In the genomic region with DNA sequence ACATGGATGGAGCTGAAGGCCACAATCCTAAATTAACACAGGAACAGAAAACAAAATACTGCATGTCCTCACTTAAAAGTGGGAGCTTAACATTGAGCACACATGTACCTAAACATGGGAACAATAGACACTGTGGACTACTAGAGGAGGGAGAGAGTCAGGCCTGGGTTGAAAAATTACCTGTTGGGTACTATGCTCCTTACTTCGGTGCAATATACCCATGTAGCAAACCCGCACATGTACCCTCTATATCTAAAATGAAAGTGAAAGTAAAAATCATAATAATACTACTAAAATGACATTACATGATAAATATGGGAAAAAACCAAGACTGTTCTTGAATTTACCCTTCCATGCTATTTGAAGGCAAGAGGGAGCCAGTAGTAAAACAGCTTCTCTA, we compare ENCODE assay signal across 1 cellular context.
TF ChIP-seq lines count a peak whose summit lies in the region.

No MANE protein-coding gene starts in this region.

TF ChIP-seq in K562, 482 proteins besides CTCF, POLR2A, EP300 and RAD21 (continued from another document):
- TF ChIP-seq, protein P1, sequence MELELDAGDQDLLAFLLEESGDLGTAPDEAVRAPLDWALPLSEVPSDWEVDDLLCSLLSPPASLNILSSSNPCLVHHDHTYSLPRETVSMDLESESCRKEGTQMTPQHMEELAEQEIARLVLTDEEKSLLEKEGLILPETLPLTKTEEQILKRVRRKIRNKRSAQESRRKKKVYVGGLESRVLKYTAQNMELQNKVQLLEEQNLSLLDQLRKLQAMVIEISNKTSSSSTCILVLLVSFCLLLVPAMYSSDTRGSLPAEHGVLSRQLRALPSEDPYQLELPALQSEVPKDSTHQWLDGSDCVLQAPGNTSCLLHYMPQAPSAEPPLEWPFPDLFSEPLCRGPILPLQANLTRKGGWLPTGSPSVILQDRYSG (tag; conservative IDR thresholded peaks at IDR 0.05; ENCODE audit: low read depth), result 0 out of 2 replicates have a peak, but pooled peaks have one; percentile 50
- no peak for TF ChIP-seq KLF16 (IDR thresholded peaks at IDR 0.05)
- TF ChIP-seq, protein P2, sequence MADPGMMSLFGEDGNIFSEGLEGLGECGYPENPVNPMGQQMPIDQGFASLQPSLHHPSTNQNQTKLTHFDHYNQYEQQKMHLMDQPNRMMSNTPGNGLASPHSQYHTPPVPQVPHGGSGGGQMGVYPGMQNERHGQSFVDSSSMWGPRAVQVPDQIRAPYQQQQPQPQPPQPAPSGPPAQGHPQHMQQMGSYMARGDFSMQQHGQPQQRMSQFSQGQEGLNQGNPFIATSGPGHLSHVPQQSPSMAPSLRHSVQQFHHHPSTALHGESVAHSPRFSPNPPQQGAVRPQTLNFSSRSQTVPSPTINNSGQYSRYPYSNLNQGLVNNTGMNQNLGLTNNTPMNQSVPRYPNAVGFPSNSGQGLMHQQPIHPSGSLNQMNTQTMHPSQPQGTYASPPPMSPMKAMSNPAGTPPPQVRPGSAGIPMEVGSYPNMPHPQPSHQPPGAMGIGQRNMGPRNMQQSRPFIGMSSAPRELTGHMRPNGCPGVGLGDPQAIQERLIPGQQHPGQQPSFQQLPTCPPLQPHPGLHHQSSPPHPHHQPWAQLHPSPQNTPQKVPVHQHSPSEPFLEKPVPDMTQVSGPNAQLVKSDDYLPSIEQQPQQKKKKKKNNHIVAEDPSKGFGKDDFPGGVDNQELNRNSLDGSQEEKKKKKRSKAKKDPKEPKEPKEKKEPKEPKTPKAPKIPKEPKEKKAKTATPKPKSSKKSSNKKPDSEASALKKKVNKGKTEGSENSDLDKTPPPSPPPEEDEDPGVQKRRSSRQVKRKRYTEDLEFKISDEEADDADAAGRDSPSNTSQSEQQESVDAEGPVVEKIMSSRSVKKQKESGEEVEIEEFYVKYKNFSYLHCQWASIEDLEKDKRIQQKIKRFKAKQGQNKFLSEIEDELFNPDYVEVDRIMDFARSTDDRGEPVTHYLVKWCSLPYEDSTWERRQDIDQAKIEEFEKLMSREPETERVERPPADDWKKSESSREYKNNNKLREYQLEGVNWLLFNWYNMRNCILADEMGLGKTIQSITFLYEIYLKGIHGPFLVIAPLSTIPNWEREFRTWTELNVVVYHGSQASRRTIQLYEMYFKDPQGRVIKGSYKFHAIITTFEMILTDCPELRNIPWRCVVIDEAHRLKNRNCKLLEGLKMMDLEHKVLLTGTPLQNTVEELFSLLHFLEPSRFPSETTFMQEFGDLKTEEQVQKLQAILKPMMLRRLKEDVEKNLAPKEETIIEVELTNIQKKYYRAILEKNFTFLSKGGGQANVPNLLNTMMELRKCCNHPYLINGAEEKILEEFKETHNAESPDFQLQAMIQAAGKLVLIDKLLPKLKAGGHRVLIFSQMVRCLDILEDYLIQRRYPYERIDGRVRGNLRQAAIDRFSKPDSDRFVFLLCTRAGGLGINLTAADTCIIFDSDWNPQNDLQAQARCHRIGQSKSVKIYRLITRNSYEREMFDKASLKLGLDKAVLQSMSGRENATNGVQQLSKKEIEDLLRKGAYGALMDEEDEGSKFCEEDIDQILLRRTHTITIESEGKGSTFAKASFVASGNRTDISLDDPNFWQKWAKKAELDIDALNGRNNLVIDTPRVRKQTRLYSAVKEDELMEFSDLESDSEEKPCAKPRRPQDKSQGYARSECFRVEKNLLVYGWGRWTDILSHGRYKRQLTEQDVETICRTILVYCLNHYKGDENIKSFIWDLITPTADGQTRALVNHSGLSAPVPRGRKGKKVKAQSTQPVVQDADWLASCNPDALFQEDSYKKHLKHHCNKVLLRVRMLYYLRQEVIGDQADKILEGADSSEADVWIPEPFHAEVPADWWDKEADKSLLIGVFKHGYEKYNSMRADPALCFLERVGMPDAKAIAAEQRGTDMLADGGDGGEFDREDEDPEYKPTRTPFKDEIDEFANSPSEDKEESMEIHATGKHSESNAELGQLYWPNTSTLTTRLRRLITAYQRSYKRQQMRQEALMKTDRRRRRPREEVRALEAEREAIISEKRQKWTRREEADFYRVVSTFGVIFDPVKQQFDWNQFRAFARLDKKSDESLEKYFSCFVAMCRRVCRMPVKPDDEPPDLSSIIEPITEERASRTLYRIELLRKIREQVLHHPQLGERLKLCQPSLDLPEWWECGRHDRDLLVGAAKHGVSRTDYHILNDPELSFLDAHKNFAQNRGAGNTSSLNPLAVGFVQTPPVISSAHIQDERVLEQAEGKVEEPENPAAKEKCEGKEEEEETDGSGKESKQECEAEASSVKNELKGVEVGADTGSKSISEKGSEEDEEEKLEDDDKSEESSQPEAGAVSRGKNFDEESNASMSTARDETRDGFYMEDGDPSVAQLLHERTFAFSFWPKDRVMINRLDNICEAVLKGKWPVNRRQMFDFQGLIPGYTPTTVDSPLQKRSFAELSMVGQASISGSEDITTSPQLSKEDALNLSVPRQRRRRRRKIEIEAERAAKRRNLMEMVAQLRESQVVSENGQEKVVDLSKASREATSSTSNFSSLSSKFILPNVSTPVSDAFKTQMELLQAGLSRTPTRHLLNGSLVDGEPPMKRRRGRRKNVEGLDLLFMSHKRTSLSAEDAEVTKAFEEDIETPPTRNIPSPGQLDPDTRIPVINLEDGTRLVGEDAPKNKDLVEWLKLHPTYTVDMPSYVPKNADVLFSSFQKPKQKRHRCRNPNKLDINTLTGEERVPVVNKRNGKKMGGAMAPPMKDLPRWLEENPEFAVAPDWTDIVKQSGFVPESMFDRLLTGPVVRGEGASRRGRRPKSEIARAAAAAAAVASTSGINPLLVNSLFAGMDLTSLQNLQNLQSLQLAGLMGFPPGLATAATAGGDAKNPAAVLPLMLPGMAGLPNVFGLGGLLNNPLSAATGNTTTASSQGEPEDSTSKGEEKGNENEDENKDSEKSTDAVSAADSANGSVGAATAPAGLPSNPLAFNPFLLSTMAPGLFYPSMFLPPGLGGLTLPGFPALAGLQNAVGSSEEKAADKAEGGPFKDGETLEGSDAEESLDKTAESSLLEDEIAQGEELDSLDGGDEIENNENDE (IDR thresholded peaks at IDR 0.05; ENCODE audit: low read depth, low read length), result no peak
- TF ChIP-seq KLF6 (CRISPR knock-in tag; IDR thresholded peaks at IDR 0.05; ENCODE audit: borderline replicate concordance), result no peak
- TF ChIP-seq FOXK2 (conservative IDR thresholded peaks at IDR 0.05 in 1 of 2, IDR thresholded peaks at IDR 0.05 in 1 of 2; ENCODE audit: low read depth in 2 of 2), result 0 out of 4 replicates have a peak, but pooled peaks of 1 of the 2 experiments have one; percentile 38
- TF ChIP-seq, protein P3, sequence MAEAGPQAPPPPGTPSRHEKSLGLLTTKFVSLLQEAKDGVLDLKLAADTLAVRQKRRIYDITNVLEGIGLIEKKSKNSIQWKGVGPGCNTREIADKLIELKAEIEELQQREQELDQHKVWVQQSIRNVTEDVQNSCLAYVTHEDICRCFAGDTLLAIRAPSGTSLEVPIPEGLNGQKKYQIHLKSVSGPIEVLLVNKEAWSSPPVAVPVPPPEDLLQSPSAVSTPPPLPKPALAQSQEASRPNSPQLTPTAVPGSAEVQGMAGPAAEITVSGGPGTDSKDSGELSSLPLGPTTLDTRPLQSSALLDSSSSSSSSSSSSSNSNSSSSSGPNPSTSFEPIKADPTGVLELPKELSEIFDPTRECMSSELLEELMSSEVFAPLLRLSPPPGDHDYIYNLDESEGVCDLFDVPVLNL (CRISPR knock-in tag; IDR thresholded peaks at IDR 0.05; ENCODE audit: low read depth), result no peak
- 0 out of 2 replicates have a peak, but pooled peaks have one; percentile 11 for TF ChIP-seq TAF7 (tag; IDR thresholded peaks at IDR 0.05)
- TF ChIP-seq, protein P4, sequence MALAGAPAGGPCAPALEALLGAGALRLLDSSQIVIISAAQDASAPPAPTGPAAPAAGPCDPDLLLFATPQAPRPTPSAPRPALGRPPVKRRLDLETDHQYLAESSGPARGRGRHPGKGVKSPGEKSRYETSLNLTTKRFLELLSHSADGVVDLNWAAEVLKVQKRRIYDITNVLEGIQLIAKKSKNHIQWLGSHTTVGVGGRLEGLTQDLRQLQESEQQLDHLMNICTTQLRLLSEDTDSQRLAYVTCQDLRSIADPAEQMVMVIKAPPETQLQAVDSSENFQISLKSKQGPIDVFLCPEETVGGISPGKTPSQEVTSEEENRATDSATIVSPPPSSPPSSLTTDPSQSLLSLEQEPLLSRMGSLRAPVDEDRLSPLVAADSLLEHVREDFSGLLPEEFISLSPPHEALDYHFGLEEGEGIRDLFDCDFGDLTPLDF (CRISPR knock-in tag; IDR thresholded peaks at IDR 0.05), result no peak
- TF ChIP-seq KLF13 (tag; IDR thresholded peaks at IDR 0.05; ENCODE audit: borderline replicate concordance, low read depth), result no peak
- TF ChIP-seq TAL1 (IDR thresholded peaks at IDR 0.05), result no peak
- TF ChIP-seq MAZ (CRISPR knock-in tag; conservative IDR thresholded peaks at IDR 0.05 in 1 of 2, IDR thresholded peaks at IDR 0.05 in 1 of 2), result no peak
- no peak for TF ChIP-seq ZNF507 (tag; conservative IDR thresholded peaks at IDR 0.05)
- peak; percentile 51; the same call in 1 of the 2 replicates for TF ChIP-seq FOXM1 (IDR thresholded peaks at IDR 0.05; ENCODE audit: low read depth)
- TF ChIP-seq FOXM1 (CRISPR knock-in tag; IDR thresholded peaks at IDR 0.05; ENCODE audit: low read depth), result no peak
- TF ChIP-seq, protein P5, sequence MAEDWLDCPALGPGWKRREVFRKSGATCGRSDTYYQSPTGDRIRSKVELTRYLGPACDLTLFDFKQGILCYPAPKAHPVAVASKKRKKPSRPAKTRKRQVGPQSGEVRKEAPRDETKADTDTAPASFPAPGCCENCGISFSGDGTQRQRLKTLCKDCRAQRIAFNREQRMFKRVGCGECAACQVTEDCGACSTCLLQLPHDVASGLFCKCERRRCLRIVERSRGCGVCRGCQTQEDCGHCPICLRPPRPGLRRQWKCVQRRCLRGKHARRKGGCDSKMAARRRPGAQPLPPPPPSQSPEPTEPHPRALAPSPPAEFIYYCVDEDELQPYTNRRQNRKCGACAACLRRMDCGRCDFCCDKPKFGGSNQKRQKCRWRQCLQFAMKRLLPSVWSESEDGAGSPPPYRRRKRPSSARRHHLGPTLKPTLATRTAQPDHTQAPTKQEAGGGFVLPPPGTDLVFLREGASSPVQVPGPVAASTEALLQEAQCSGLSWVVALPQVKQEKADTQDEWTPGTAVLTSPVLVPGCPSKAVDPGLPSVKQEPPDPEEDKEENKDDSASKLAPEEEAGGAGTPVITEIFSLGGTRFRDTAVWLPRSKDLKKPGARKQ (CRISPR knock-in tag; IDR thresholded peaks at IDR 0.05), result no peak
- no peak for TF ChIP-seq MXI1 (IDR thresholded peaks at IDR 0.05; ENCODE audit: low read depth, low read length)
- TF ChIP-seq, protein P6, sequence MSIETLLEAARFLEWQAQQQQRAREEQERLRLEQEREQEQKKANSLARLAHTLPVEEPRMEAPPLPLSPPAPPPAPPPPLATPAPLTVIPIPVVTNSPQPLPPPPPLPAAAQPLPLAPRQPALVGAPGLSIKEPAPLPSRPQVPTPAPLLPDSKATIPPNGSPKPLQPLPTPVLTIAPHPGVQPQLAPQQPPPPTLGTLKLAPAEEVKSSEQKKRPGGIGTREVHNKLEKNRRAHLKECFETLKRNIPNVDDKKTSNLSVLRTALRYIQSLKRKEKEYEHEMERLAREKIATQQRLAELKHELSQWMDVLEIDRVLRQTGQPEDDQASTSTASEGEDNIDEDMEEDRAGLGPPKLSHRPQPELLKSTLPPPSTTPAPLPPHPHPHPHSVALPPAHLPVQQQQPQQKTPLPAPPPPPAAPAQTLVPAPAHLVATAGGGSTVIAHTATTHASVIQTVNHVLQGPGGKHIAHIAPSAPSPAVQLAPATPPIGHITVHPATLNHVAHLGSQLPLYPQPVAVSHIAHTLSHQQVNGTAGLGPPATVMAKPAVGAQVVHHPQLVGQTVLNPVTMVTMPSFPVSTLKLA (conservative IDR thresholded peaks at IDR 0.05), result peak; percentile 47 to 58; a peak in 2 of 4 replicates
- no peak for TF ChIP-seq ILF3 (IDR thresholded peaks at IDR 0.05; ENCODE audit: borderline replicate concordance)
